ENCODE assay signal across 8 cellular contexts in genomic region chr4:72505314-72505744, GRCh38.
DNase-seq lines count a peak whose midpoint lies in the region; ATAC-seq, FAIRE-seq and TF ChIP-seq lines count a peak whose summit lies in the region.

No MANE protein-coding gene starts in this region.

- TF ChIP-seq CTCF in GM23338 (conservative IDR thresholded peaks at IDR 0.05; ENCODE audit: low read depth in 2 of 2) (peak; percentile 77 to 82), LNCaP clone FGC (IDR thresholded peaks at IDR 0.05; ENCODE audit: control insufficient read depth, extremely low read depth, insufficient read depth) (peak; percentile 73)

- no peaks in the 10 kb centered on the region for H3K27me3 ChIP-seq in GM23338 (ENCODE audit: insufficient read depth)

- peak; percentile 0 for DNase-seq in NCI-H2196 treated with DMSO at 0.1 percent for 48 hours (lab: John Stamatoyannopoulos, UW; ENCODE audit: unreplicated experiment)
- no peak for DNase-seq in NCI-H2196 (lab: John Stamatoyannopoulos, UW; ENCODE audit: unreplicated experiment)
- DNase-seq in GM23338 (ENCODE audit: low spot score), result peak; percentile 76
- DNase-seq in LNCaP clone FGC (ENCODE audit: low read depth), result peak; percentile 31
- peak; percentile 68 for DNase-seq in amniotic epithelial cell (ENCODE audit: low read depth)
- peak; percentile 42 for DNase-seq in iPS DF 19.7 (ENCODE audit: low read depth, low spot score)
- peak; percentile 18 for DNase-seq in superior temporal gyrus (ENCODE audit: extremely low spot score)
- no peak for DNase-seq in GM12892 (ENCODE audit: insufficient read length)

- H4K20me1 ChIP-seq in GM23338 (replicated peaks; ENCODE audit: insufficient read depth), result no peaks in the 10 kb centered on the region

- no peaks in the 10 kb centered on the region for H3K79me2 ChIP-seq in GM23338 (replicated peaks; ENCODE audit: insufficient read depth)

- H3K4me2 ChIP-seq in GM23338, result no peak overlapping the region

- peak overlapping the region; percentile 78; the same call in 1 of the 2 replicates for H3K27ac Mint-ChIP-seq in GM23338

- no peaks in the 10 kb centered on the region; the same call in 1 of the 2 replicates for H3K36me3 ChIP-seq in GM23338 (ENCODE audit: insufficient read depth)

- no peak overlapping the region for H2AFZ ChIP-seq in GM23338

- no peaks in the 10 kb centered on the region for H3F3A ChIP-seq in GM23338 (replicated peaks; ENCODE audit: low read depth)

- peaks cover 2% of the 10 kb centered on the region for H3K27me3 Mint-ChIP-seq in GM23338 (ENCODE audit: insufficient read depth, low read depth, poor library complexity)

- TF ChIP-seq POLR2A in GM12892 (IDR thresholded peaks at IDR 0.05; ENCODE audit: low read depth, low read length), result no peak

- no peaks in the 10 kb centered on the region for H3K4me1 ChIP-seq in GM23338 (ENCODE audit: insufficient read depth)

- peaks cover 3% of the 10 kb centered on the region; the same call in 2 of the 3 replicates for H3K36me3 Mint-ChIP-seq in GM23338 (ENCODE audit: low read depth)

- peak; percentile 100 for ATAC-seq in GM23338

- H3K4me1 Mint-ChIP-seq in GM23338, result peaks cover 2% of the 10 kb centered on the region; the same call in 1 of the 3 replicates

- no peak for FAIRE-seq in GM12892 (lab: Jason Lieb, UNC)

- H3K4me3 Mint-ChIP-seq in GM23338, result no peak overlapping the region

- H3K27ac ChIP-seq in GM23338 (ENCODE audit: low read depth), result no peak overlapping the region

- no peaks in the 10 kb centered on the region for H3K9me2 ChIP-seq in GM23338 (ENCODE audit: insufficient read depth)

- no peak overlapping the region for H3K4me3 ChIP-seq in GM23338
- H3K4me3 ChIP-seq in LNCaP clone FGC (ENCODE audit: low read depth, low read length), result no peak overlapping the region

- peaks cover 7% of the 10 kb centered on the region; the same call in 2 of the 3 replicates for H3K9me3 Mint-ChIP-seq in GM23338

TF ChIP-seq in GM23338, 12 proteins besides CTCF, POLR2A, EP300 and RAD21:
- no peak for TF ChIP-seq ZNF331 (CRISPR knock-in tag; IDR thresholded peaks at IDR 0.05; ENCODE audit: low read depth)

Comparison
In these comparisons a context has a peak if more than half of its experiments do, and no peak if none do; other contexts are left out.
1. DNase-seq: peak in NCI-H2196 treated with DMSO at 0.1 percent for 48 hours (single experiment), GM23338 (single experiment), LNCaP clone FGC (single experiment), amniotic epithelial cell (single experiment), iPS DF 19.7 (single experiment) and superior temporal gyrus (single experiment); none in NCI-H2196 (single experiment) and GM12892 (single experiment).